In genomic region chr7:98826400-98826799, GRCh38 we compare ENCODE assay signal across 17 cellular contexts. TPM values are rescaled to one million over a fixed set of nuclear protein-coding genes. Genes with fewer than 3 reads are reported as not detected.
A peak's percentile ranks its signal among the peaks of the same experiment; 100 is the strongest.
DNase-seq lines count a peak whose midpoint lies in the region; ATAC-seq and TF ChIP-seq lines count a peak whose summit lies in the region.
"Had no signal": no experiment of that assay in that cellular context is flagged by ENCODE, and none has a peak within 500 bp of the region (broad histone marks: within the 10 kb centered on the region; RNA-seq: fewer than 3 reads in every experiment).

No MANE protein-coding gene starts in this region.

- no peaks in the 10 kb centered on the region for H3F3A ChIP-seq in neural progenitor cell (ENCODE audit: low read depth)

- DNase-seq in G401 (ENCODE audit: low spot score) (peak; percentile 95), NCI-H446 treated with DMSO at 0.1 percent for 48 hours (lab: John Stamatoyannopoulos, UW) (peak; percentile 43), fibroblast of gingiva (ENCODE audit: low read depth) (peak; percentile 17), neural progenitor cell (ENCODE audit: low spot score) (no peak), NCI-H1417 (lab: John Stamatoyannopoulos, UW) (no peak), type B pancreatic cell (ENCODE audit: extremely low spot score, unreplicated experiment) (no peak), NCI-H526 (lab: John Stamatoyannopoulos, UW) (no peak)
- DNase-seq: activated CD4-positive, alpha-beta T cell treated with anti-CD3 and anti-CD28 coated beads for 48 hours; CD4-positive, alpha-beta T cell; EL; MV-4-11; NCI-H774; stimulated activated naive CD8-positive, alpha-beta T cell treated with anti-CD3 and anti-CD28 coated beads, Interleukin-15, Interleukin-2, amounts not matched to agents 100 U/mL and 50 U/mL, for 24 hours; T-helper 9 cell had no signal

- no peaks in the 10 kb centered on the region for H3K36me3 Mint-ChIP-seq in neural progenitor cell
- H3K36me3 Mint-ChIP-seq in type B pancreatic cell = no peaks in the 10 kb centered on the region

- no peak overlapping the region for H3K27ac Mint-ChIP-seq in neural progenitor cell
- H3K27ac Mint-ChIP-seq in type B pancreatic cell = no peak overlapping the region
- H3K27ac Mint-ChIP-seq: CD4-positive, alpha-beta T cell had no signal

- peaks cover 13% of the 10 kb centered on the region for H3K4me1 Mint-ChIP-seq in neural progenitor cell
- H3K4me1 Mint-ChIP-seq in type B pancreatic cell (ENCODE audit: unreplicated experiment) = peaks cover 5% of the 10 kb centered on the region

- H3K4me2 ChIP-seq in neural progenitor cell = no peak overlapping the region
- H3K4me2 ChIP-seq: SK-N-SH had no signal

- no peak overlapping the region for H3K4me3 ChIP-seq in neural progenitor cell

- H3K4me1 ChIP-seq in neural progenitor cell = no peaks in the 10 kb centered on the region

- H3K9me3 ChIP-seq in neural progenitor cell (ENCODE audit: low read depth) = no peaks in the 10 kb centered on the region
- H3K9me3 ChIP-seq: SK-N-SH had no signal

- H3K36me3 ChIP-seq in neural progenitor cell = no peaks in the 10 kb centered on the region

- H3K9ac ChIP-seq in neural progenitor cell = no peak overlapping the region
- H3K9ac ChIP-seq: SK-N-SH had no signal

- no peaks in the 10 kb centered on the region for H3K79me2 ChIP-seq in neural progenitor cell (ENCODE audit: low read depth)

- ATAC-seq in GM19328 (IDR thresholded peaks at IDR 0.05; ENCODE audit: unreplicated experiment) = no peak
- ATAC-seq: left colon; stimulated activated naive CD8-positive, alpha-beta T cell treated with anti-CD3 and anti-CD28 coated beads, Interleukin-15, Interleukin-2, amounts not matched to agents 100 U/mL and 50 U/mL, for 24 hours had no signal

- H3K27ac ChIP-seq in neural progenitor cell = no peak overlapping the region

- H4K20me1 ChIP-seq in neural progenitor cell (ENCODE audit: low read depth) = no peaks in the 10 kb centered on the region

- TF ChIP-seq CTCF in neural progenitor cell (IDR thresholded peaks at IDR 0.05) = no peak
- no peak for TF ChIP-seq CTCF in type B pancreatic cell (conservative IDR thresholded peaks at IDR 0.05)

- H3K27me3 ChIP-seq in neural progenitor cell = no peaks in the 10 kb centered on the region

- H2AFZ ChIP-seq in neural progenitor cell (replicated peaks) = peak overlapping the region; percentile 76

- H3K9me3 Mint-ChIP-seq in neural progenitor cell (no peaks in the 10 kb centered on the region), type B pancreatic cell (no peaks in the 10 kb centered on the region)
- H3K9me3 Mint-ChIP-seq: CD4-positive, alpha-beta T cell had no signal

- H3K4me3 Mint-ChIP-seq in neural progenitor cell (no peak overlapping the region), type B pancreatic cell (no peak overlapping the region)
- H3K4me3 Mint-ChIP-seq: CD4-positive, alpha-beta T cell had no signal

- peaks cover 14% of the 10 kb centered on the region for H3K27me3 Mint-ChIP-seq in neural progenitor cell (ENCODE audit: insufficient read depth, low read depth)
- H3K27me3 Mint-ChIP-seq in type B pancreatic cell = peaks cover 4% of the 10 kb centered on the region

- in situ Hi-C loops in G401 (cut with HindIII; ENCODE audit: low sequenced_read_pairs) = no loop called here

RNA-seq across cellular contexts. Expression of gene TMEM130, which starts 43.4 kb away (rescaled TPM):
- total RNA-seq in G401 (2014; rRNA removed; shearing (Covaris generic)) = 3.9 and 18.1 TPM in 2 replicates
- total RNA-seq in neural progenitor cell (ENCODE audit: low replicate concordance) (1.0 and 2.3 TPM in 2 replicates), type B pancreatic cell (ENCODE audit: low replicate concordance) (0.17 and 1.2 TPM in 2 replicates)

RNA-seq across cellular contexts. Expression of gene TRRAP, which starts 51.9 kb away (rescaled TPM):
- total RNA-seq in G401 (2014; rRNA removed; shearing (Covaris generic)) = 12.2 and 17.3 TPM in 2 replicates
- total RNA-seq in neural progenitor cell (ENCODE audit: low replicate concordance) (19.9 and 26.5 TPM in 2 replicates), type B pancreatic cell (ENCODE audit: low replicate concordance) (45.0 and 65.7 TPM in 2 replicates)

Comparison
In these comparisons a context has a peak if more than half of its experiments do, and no peak if none do; other contexts are left out.
1. DNase-seq: peak in G401 (single experiment), NCI-H446 treated with DMSO at 0.1 percent for 48 hours (single experiment) and fibroblast of gingiva (single experiment); none in neural progenitor cell (single experiment), NCI-H1417 (0 of 3), type B pancreatic cell (single experiment) and NCI-H526 (0 of 2).